In the genomic region with DNA sequence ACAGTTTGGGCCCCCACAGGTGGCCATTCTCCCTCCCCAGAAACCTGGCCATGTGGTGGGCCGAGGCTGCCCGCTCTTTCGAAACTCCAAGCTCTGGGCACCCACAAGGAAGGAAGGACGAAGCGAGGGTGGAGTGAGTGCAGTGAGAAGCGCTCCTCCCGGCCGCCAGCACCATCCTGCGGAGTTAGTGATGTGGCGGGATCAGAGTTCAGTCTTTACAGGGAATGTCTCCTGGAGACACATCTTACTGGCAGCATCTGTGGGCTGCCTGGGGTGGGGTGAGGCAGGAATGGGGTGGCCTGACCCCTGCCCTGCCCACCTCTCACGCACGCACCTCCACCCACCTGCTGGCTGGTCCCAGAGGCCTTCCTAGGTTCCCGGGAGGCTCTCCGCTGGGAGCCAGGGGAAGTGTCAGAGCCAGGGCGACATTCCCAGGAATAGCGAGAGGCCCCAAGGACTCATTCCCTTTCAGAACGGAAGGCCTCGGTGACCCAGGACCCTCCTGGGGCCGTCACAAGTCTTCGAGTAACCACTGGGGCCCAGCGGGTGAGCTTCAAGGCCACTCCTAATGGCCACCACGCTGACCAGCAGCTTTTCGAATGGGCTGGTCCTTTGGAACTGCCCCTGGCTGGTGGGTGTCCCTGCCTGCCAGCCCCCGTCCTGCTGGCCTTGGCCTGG, we compare ENCODE assay signal across 18 cellular contexts. TPM values are rescaled to one million over a fixed set of nuclear protein-coding genes. Genes with fewer than 3 reads are reported as not detected.
DNase-seq lines count a peak whose midpoint lies in the region; ATAC-seq and TF ChIP-seq lines count a peak whose summit lies in the region.
"Had no signal": no experiment of that assay in that cellular context is flagged by ENCODE, and none has a peak within 500 bp of the region (broad histone marks: within the 10 kb centered on the region; RNA-seq: fewer than 3 reads in every experiment).

No MANE protein-coding gene starts in this region.

- TF ChIP-seq CTCF in Peyer's patch (IDR thresholded peaks at IDR 0.05), result peak in 2 of 6 experiments; percentile 1 to 14
- TF ChIP-seq CTCF in mucosa of descending colon (IDR thresholded peaks at IDR 0.05), result no peak

- no peaks in the 10 kb centered on the region for H3K9me3 ChIP-seq in Peyer's patch
- no peaks in the 10 kb centered on the region for H3K9me3 ChIP-seq in duodenal mucosa (ENCODE audit: control insufficient read depth in 1 of 2, low read length in 2 of 2)
- H3K9me3 ChIP-seq in mucosa of descending colon, result no peaks in the 10 kb centered on the region
- H3K9me3 ChIP-seq: SJCRH30 had no signal

- intact Hi-C loops in mucosa of descending colon (cut with DNase I, micrococcal nuclease), result loop anchor here (2.0 to 5.0 kb wide), 2 partner anchors 272 to 273 kb away; no protein-coding TSS in a partner anchor

- H3K4me3 ChIP-seq in Peyer's patch, result peak overlapping the region in 1 of 4 donors; percentile 15
- H3K4me3 ChIP-seq in duodenal mucosa (ENCODE audit: low read depth in 1 of 2, low read length in 2 of 2), result peak overlapping the region; percentile 2 to 16
- H3K4me3 ChIP-seq in mucosa of descending colon, result no peak overlapping the region
- H3K4me3 ChIP-seq: GM12878, SJCRH30 had no signal

- H3K36me3 ChIP-seq in Peyer's patch, result no peaks in the 10 kb centered on the region
- no peaks in the 10 kb centered on the region for H3K36me3 ChIP-seq in duodenal mucosa (ENCODE audit: control insufficient read depth in 1 of 2, insufficient read depth in 2 of 2, low read length in 2 of 2)
- no peaks in the 10 kb centered on the region for H3K36me3 ChIP-seq in mucosa of descending colon (ENCODE audit: low read depth)
- H3K36me3 ChIP-seq: SJCRH30 had no signal

- peak overlapping the region in 2 of 4 donors; percentile 60 to 75 for H3K27ac ChIP-seq in Peyer's patch
- H3K27ac ChIP-seq in duodenal mucosa (ENCODE audit: low read depth, low read length), result peak overlapping the region; percentile 35
- H3K27ac ChIP-seq: SJCRH30 had no signal

- H3K4me1 ChIP-seq in Peyer's patch, result peaks cover 0 to 6% (median 5%) of the 10 kb centered on the region in 4 donors
- peaks cover 12 to 17% of the 10 kb centered on the region in 2 donors for H3K4me1 ChIP-seq in duodenal mucosa (ENCODE audit: control insufficient read depth in 1 of 2, insufficient read depth in 2 of 2, low read length in 2 of 2)
- H3K4me1 ChIP-seq in mucosa of descending colon (ENCODE audit: low read depth), result peaks cover 4% of the 10 kb centered on the region

- DNase-seq in Peyer's patch, result peak in 2 of 3 donors; percentile 73 to 81
- DNase-seq in mucosa of descending colon, result no peak
- no peak for DNase-seq in HCEC 1CT
- no peak for DNase-seq in GDM1 (lab: John Stamatoyannopoulos, UW)
- no peak for DNase-seq in 8988T
- DNase-seq: AML-193, COR-L47, GOT3, KG1, NCI-H1417 treated with DMSO at 0.1 percent for 48 hours, NCI-H187 treated with DMSO at 0.1 percent for 48 hours, NCI-H345, NCI-H524 treated with DMSO at 0.1 percent for 48 hours, PC-3 had no signal

- ATAC-seq in mucosa of descending colon, result peak; percentile 8
- no peak for ATAC-seq in GM18861 (IDR thresholded peaks at IDR 0.05; ENCODE audit: unreplicated experiment)
- ATAC-seq: GM12878, PC-3 had no signal

- H3K27me3 ChIP-seq in Peyer's patch, result no peaks in the 10 kb centered on the region
- H3K27me3 ChIP-seq in duodenal mucosa (ENCODE audit: control insufficient read depth in 1 of 2, insufficient read depth in 2 of 2, low read length in 2 of 2), result no peaks in the 10 kb centered on the region

- H3K9ac ChIP-seq in duodenal mucosa (ENCODE audit: low read depth in 1 of 2, low read length in 2 of 2), result peak overlapping the region in 1 of 2 donors; percentile 38

- peak in 1 of 2 donors; percentile 16 for TF ChIP-seq POLR2A in Peyer's patch (IDR thresholded peaks at IDR 0.05)

RNA-seq across cellular contexts. Expression of a gene that starts 5.5 kb away (rescaled TPM):
- total RNA-seq in Peyer's patch (not detected), mucosa of descending colon (100 to 1,000 TPM in 1 of 3 donors, 10 to 100 TPM in 2; 38.0 to 182 (median 66.9) TPM)
- total RNA-seq: PC-3, SJCRH30 had no signal

RNA-seq across cellular contexts. Expression of a gene that starts 34.0 kb away (rescaled TPM):
- total RNA-seq in Peyer's patch, result 10 to 100 TPM; 21.4 to 34.7 (median 24.2) TPM
- 10 to 100 TPM; 19.9 to 27.1 (median 24.6) TPM for total RNA-seq in mucosa of descending colon

Comparison
In these comparisons a context has a peak if more than half of its experiments do, and no peak if none do; other contexts are left out.
1. DNase-seq: peak in Peyer's patch (2 of 3); none in mucosa of descending colon (0 of 3), HCEC 1CT (single experiment), GDM1 (single experiment) and 8988T (single experiment).
2. RNA of a gene that starts 5.5 kb away (total RNA-seq): 38.0 to 182 TPM in mucosa of descending colon; not detected in Peyer's patch; every median in the first group is over 10 times any median in the second.